In the genomic region with DNA sequence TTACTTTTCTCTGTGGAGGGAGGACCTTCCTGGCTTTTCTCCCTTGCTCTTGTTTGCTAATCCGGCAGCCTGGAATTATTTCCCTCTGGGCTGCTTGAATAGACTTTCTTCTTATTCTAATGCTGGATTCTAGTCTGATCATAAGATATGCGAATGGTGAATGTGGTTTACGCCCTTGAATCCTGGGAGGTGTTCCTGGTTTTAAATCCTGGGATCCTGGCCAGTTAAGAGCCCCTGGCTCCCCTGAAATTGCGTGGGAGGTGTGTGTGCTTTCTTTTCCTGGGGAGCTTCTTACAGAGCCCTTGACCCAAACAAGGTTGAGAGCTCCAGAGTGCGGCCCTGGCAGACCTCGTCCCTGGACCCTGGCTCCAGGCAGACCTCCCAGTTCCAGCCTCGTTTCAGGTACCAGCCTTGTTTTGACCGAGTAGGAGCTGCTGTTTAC, we compare ENCODE assay signal across 1 cellular context.
TF ChIP-seq lines count a peak whose summit lies in the region.

No MANE protein-coding gene starts in this region.

TF ChIP-seq in HEK293, 187 proteins besides CTCF, POLR2A, EP300 and RAD21 (continued from another document):
- TF ChIP-seq SETDB1 (IDR thresholded peaks at IDR 0.05; ENCODE audit: insufficient read length, low read length) (no peak), ZNF157 (tag by site-specific recombination; IDR thresholded peaks at IDR 0.05) (no peak), ZNF585B (tag by site-specific recombination; IDR thresholded peaks at IDR 0.05) (no peak), ZNF121 (tag by site-specific recombination; IDR thresholded peaks at IDR 0.05) (no peak), ZNF561 (tag by site-specific recombination; IDR thresholded peaks at IDR 0.05; ENCODE audit: borderline replicate concordance) (no peak), KLF10 (tag by site-specific recombination; IDR thresholded peaks at IDR 0.05) (no peak), ZNF19 (tag by site-specific recombination; IDR thresholded peaks at IDR 0.05; ENCODE audit: low read depth) (no peak), ZNF16 (tag by site-specific recombination; IDR thresholded peaks at IDR 0.05; ENCODE audit: low read depth) (no peak), ZNF600 (tag by site-specific recombination; IDR thresholded peaks at IDR 0.05) (no peak), ZSCAN23 (tag by site-specific recombination; IDR thresholded peaks at IDR 0.05) (no peak), ZNF777 (tag by site-specific recombination; IDR thresholded peaks at IDR 0.05; ENCODE audit: borderline replicate concordance) (no peak), INSM2 (tag by site-specific recombination; IDR thresholded peaks at IDR 0.05) (no peak), GLIS1 (tag by site-specific recombination; IDR thresholded peaks at IDR 0.05) (peak; percentile 33; the same call in 1 of the 2 replicates), MYNN (tag by site-specific recombination; IDR thresholded peaks at IDR 0.05; ENCODE audit: borderline replicate concordance) (peak; percentile 56; the same call in 1 of the 2 replicates), ZNF174 (tag by site-specific recombination; IDR thresholded peaks at IDR 0.05) (no peak), ZFP69B (tag by site-specific recombination; IDR thresholded peaks at IDR 0.05) (no peak), ZFHX2 (tag by site-specific recombination; conservative IDR thresholded peaks at IDR 0.05) (peak; percentile 56), ZSCAN4 (tag by site-specific recombination; IDR thresholded peaks at IDR 0.05) (no peak), ZNF521 (tag by site-specific recombination; IDR thresholded peaks at IDR 0.05) (no peak), HOXC10 (CRISPR knock-in tag; IDR thresholded peaks at IDR 0.05) (no peak), GLIS2 (tag by site-specific recombination; IDR thresholded peaks at IDR 0.05) (no peak), ZNF768 (tag by site-specific recombination; IDR thresholded peaks at IDR 0.05) (no peak), ZBTB48 (tag by site-specific recombination; IDR thresholded peaks at IDR 0.05) (peak; percentile 33; the same call in 1 of the 2 replicates), ZNF791 (tag by site-specific recombination; IDR thresholded peaks at IDR 0.05) (no peak), ZNF366 (tag by site-specific recombination; conservative IDR thresholded peaks at IDR 0.05) (no peak), ZNF664 (tag by site-specific recombination; IDR thresholded peaks at IDR 0.05) (no peak), ZNF623 (tag by site-specific recombination; IDR thresholded peaks at IDR 0.05) (no peak), ZNF391 (tag by site-specific recombination; IDR thresholded peaks at IDR 0.05; ENCODE audit: borderline replicate concordance, low read depth) (no peak), ZNF175 (tag by site-specific recombination; IDR thresholded peaks at IDR 0.05) (no peak), PRDM1 (tag by site-specific recombination; IDR thresholded peaks at IDR 0.05) (peak; percentile 48; the same call in 1 of the 2 replicates), ZNF558 (tag by site-specific recombination; IDR thresholded peaks at IDR 0.05) (no peak), IKZF3 (tag by site-specific recombination; IDR thresholded peaks at IDR 0.05) (0 out of 2 replicates have a peak, but pooled peaks have one; percentile 20), SALL2 (tag by site-specific recombination; IDR thresholded peaks at IDR 0.05; ENCODE audit: borderline replicate concordance) (no peak), ZNF426 (tag by site-specific recombination; IDR thresholded peaks at IDR 0.05) (no peak), ZNF785 (tag by site-specific recombination; IDR thresholded peaks at IDR 0.05) (no peak), ZNF10 (tag by site-specific recombination; IDR thresholded peaks at IDR 0.05) (no peak), BCL11B (tag by site-specific recombination; IDR thresholded peaks at IDR 0.05; ENCODE audit: low read depth) (no peak), ZNF214 (tag by site-specific recombination; IDR thresholded peaks at IDR 0.05; ENCODE audit: borderline replicate concordance) (no peak), ZNF837 (tag by site-specific recombination; IDR thresholded peaks at IDR 0.05) (no peak), ZNF133 (tag by site-specific recombination; IDR thresholded peaks at IDR 0.05) (no peak), ZNF398 (tag by site-specific recombination; IDR thresholded peaks at IDR 0.05) (no peak), RBAK (tag by site-specific recombination; IDR thresholded peaks at IDR 0.05) (no peak), ZNF341 (tag by site-specific recombination; IDR thresholded peaks at IDR 0.05; ENCODE audit: low read depth) (no peak), ZNF529 (tag by site-specific recombination; IDR thresholded peaks at IDR 0.05; ENCODE audit: insufficient replicate concordance) (no peak), OVOL3 (tag by site-specific recombination; IDR thresholded peaks at IDR 0.05) (no peak), SCRT1 (tag by site-specific recombination; IDR thresholded peaks at IDR 0.05; ENCODE audit: borderline replicate concordance) (no peak)
- TF ChIP-seq, protein P1, sequence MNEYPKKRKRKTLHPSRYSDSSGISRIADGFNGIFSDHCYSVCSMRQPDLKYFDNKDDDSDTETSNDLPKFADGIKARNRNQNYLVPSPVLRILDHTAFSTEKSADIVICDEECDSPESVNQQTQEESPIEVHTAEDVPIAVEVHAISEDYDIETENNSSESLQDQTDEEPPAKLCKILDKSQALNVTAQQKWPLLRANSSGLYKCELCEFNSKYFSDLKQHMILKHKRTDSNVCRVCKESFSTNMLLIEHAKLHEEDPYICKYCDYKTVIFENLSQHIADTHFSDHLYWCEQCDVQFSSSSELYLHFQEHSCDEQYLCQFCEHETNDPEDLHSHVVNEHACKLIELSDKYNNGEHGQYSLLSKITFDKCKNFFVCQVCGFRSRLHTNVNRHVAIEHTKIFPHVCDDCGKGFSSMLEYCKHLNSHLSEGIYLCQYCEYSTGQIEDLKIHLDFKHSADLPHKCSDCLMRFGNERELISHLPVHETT (tag by site-specific recombination; IDR thresholded peaks at IDR 0.05): no peak
